In the genomic region with DNA sequence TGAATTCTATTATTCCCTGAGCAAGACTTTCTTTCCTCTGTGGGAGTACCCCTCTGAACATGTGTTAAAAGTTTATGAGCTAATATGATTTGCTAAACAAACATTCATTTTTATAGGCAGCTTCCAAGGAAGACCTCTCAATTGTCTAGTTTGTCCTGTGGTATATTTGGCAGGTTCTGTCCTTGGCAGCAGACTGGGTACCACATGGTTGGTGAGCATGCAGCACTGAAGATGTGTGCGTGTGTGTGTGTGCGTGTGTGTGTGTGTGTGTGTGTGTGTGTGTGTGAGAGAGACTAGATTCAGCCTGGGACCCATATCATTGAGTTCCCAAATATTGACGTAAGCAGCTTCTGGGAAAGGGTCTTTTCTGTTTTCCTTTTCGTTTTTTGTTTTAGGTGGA, we compare ENCODE assay signal across 29 cellular contexts. TPM values are rescaled to one million over a fixed set of nuclear protein-coding genes. Genes with fewer than 3 reads are reported as not detected.
"Had no signal": no experiment of that assay in that cellular context is flagged by ENCODE, and none has a peak within 500 bp of the region (broad histone marks: within the 10 kb centered on the region; RNA-seq: fewer than 3 reads in every experiment).

No MANE protein-coding gene starts in this region.

- H3K9me3 ChIP-seq: colonic mucosa, gastroesophageal sphincter, lower lobe of right lung, sigmoid colon, uterus had no signal

- DNase-seq: activated B cell treated with CpG ODN at 0.5 μM for 24 hours; activated CD8-positive, alpha-beta memory T cell treated with anti-CD3 and anti-CD28 coated beads, Interleukin-2, amount 10 ng/mL, durations not matched to agents 7 days and 5 days; activated CD8-positive, alpha-beta T cell treated with anti-CD3 and anti-CD28 coated beads, Interleukin-2, amount 10 ng/mL, durations not matched to agents 7 days and 5 days; activated naive CD8-positive, alpha-beta T cell treated with anti-CD3 and anti-CD28 coated beads, Interleukin-2, amount 50 U/mL, for 24 hours; activated T-cell treated with anti-CD3 and anti-CD28 coated beads, Interleukin-2, amount 50 U/mL, for 48 hours; amygdala; central memory CD4-positive, alpha-beta T cell; colonic mucosa; effector CD8-positive, alpha-beta T cell; hypothalamus; immature natural killer cell; kidney; lower lobe of right lung; mesenchymal stem cell; natural killer cell; posterior cingulate gyrus; sigmoid colon; stimulated activated CD4-positive, alpha-beta T cell treated with anti-CD3 and anti-CD28 coated beads, Interleukin-4, amount 100 ng/mL, for 4 hours; stimulated activated CD8-positive, alpha-beta memory T cell treated with anti-CD3 and anti-CD28 coated beads, Interleukin-4, amount 100 ng/mL, for 48 hours; stimulated activated naive CD8-positive, alpha-beta T cell treated with anti-CD3 and anti-CD28 coated beads, Interleukin-15, amount 100 ng/mL, for 72 hours; T-helper 2 cell; uterus had no signal

- H3K27ac ChIP-seq: colonic mucosa, gastroesophageal sphincter, lower lobe of right lung, sigmoid colon, uterus had no signal

- H3K36me3 Mint-ChIP-seq: activated CD8-positive, alpha-beta memory T cell treated with anti-CD3 and anti-CD28 coated beads, Interleukin-2, amount 10 ng/mL, durations not matched to agents 7 days and 5 days; immature natural killer cell; natural killer cell; stimulated activated memory B cell treated with anti-CD40 and anti-IgM and Interleukin-4, amounts not matched to agents 10 μg/mL and 1 μg/mL and 100 μg/mL, for 72 hours had no signal

- H3K36me3 ChIP-seq: colonic mucosa, gastroesophageal sphincter, lower lobe of right lung, sigmoid colon, uterus had no signal

- H3K4me1 ChIP-seq: colonic mucosa, gastroesophageal sphincter, sigmoid colon, uterus had no signal

- H3K9me3 Mint-ChIP-seq: activated B cell treated with CpG ODN at 0.5 μM for 24 hours; activated naive CD4-positive, alpha-beta T cell treated with anti-CD3 and anti-CD28 coated beads, Interleukin-2, amount 50 U/mL, for 24 hours; activated naive CD8-positive, alpha-beta T cell treated with anti-CD3 and anti-CD28 coated beads, Interleukin-2, amount 50 U/mL, for 24 hours; activated T-helper 2 cell treated with anti-CD3 and anti-CD28 coated beads, Interferon-gamma antibody, Interleukin-2, Interleukin-4, amounts not matched to agents 10 μg/mL and 5 μg/mL and 100 μg/mL, durations not matched to agents 14 hours and 24 hours and 36 hours; natural killer cell; stimulated activated naive CD8-positive, alpha-beta T cell treated with anti-CD3 and anti-CD28 coated beads, Interleukin-15, amount 100 ng/mL, for 72 hours; type B pancreatic cell had no signal

- H3K27me3 ChIP-seq: colonic mucosa, sigmoid colon, uterus had no signal

- ATAC-seq: activated CD8-positive, alpha-beta memory T cell treated with anti-CD3 and anti-CD28 coated beads, Interleukin-2, amount 10 ng/mL, durations not matched to agents 7 days and 5 days; activated CD8-positive, alpha-beta T cell treated with anti-CD3 and anti-CD28 coated beads, Interleukin-2, amount 10 ng/mL, durations not matched to agents 7 days and 5 days; activated naive CD8-positive, alpha-beta T cell treated with anti-CD3 and anti-CD28 coated beads, Interleukin-2, amount 50 U/mL, for 24 hours; gastroesophageal sphincter; lower lobe of right lung; natural killer cell; stimulated activated memory B cell treated with anti-CD40 and anti-IgM and Interleukin-4, amounts not matched to agents 10 μg/mL and 1 μg/mL and 100 μg/mL, for 72 hours; stimulated activated naive CD8-positive, alpha-beta T cell treated with anti-CD3 and anti-CD28 coated beads, Interleukin-15, amount 100 ng/mL, for 72 hours had no signal

- H3K4me3 Mint-ChIP-seq: activated B cell treated with CpG ODN at 0.5 μM for 24 hours; activated CD8-positive, alpha-beta memory T cell treated with anti-CD3 and anti-CD28 coated beads, Interleukin-2, amount 10 ng/mL, durations not matched to agents 7 days and 5 days; activated CD8-positive, alpha-beta T cell treated with anti-CD3 and anti-CD28 coated beads, Interleukin-2, amount 10 ng/mL, durations not matched to agents 7 days and 5 days; activated naive CD4-positive, alpha-beta T cell treated with anti-CD3 and anti-CD28 coated beads, Interleukin-2, amount 50 U/mL, for 24 hours; activated naive CD8-positive, alpha-beta T cell treated with anti-CD3 and anti-CD28 coated beads, Interleukin-2, amount 50 U/mL, for 24 hours; immature natural killer cell; natural killer cell; stimulated activated memory B cell treated with anti-CD40 and anti-IgM and Interleukin-4, amounts not matched to agents 10 μg/mL and 1 μg/mL and 100 μg/mL, for 72 hours; stimulated activated naive CD8-positive, alpha-beta T cell treated with anti-CD3 and anti-CD28 coated beads, Interleukin-15, amount 100 ng/mL, for 72 hours; type B pancreatic cell had no signal

- H3K27me3 Mint-ChIP-seq: activated CD8-positive, alpha-beta memory T cell treated with anti-CD3 and anti-CD28 coated beads, Interleukin-2, amount 10 ng/mL, durations not matched to agents 7 days and 5 days; activated naive CD4-positive, alpha-beta T cell treated with anti-CD3 and anti-CD28 coated beads, Interleukin-2, amount 50 U/mL, for 24 hours; activated naive CD8-positive, alpha-beta T cell treated with anti-CD3 and anti-CD28 coated beads, Interleukin-2, amount 50 U/mL, for 24 hours; stimulated activated naive CD8-positive, alpha-beta T cell treated with anti-CD3 and anti-CD28 coated beads, Interleukin-15, amount 100 ng/mL, for 72 hours; type B pancreatic cell had no signal

- H3K4me1 Mint-ChIP-seq: activated CD8-positive, alpha-beta memory T cell treated with anti-CD3 and anti-CD28 coated beads, Interleukin-2, amount 10 ng/mL, durations not matched to agents 7 days and 5 days; activated naive CD4-positive, alpha-beta T cell treated with anti-CD3 and anti-CD28 coated beads, Interleukin-2, amount 50 U/mL, for 24 hours; activated naive CD8-positive, alpha-beta T cell treated with anti-CD3 and anti-CD28 coated beads, Interleukin-2, amount 50 U/mL, for 24 hours; immature natural killer cell; natural killer cell; stimulated activated naive CD8-positive, alpha-beta T cell treated with anti-CD3 and anti-CD28 coated beads, Interleukin-15, amount 100 ng/mL, for 72 hours had no signal

- H3K4me3 ChIP-seq: colonic mucosa, gastroesophageal sphincter, lower lobe of right lung, sigmoid colon, uterus had no signal

- H3K27ac Mint-ChIP-seq: activated B cell treated with CpG ODN at 0.5 μM for 24 hours; activated CD8-positive, alpha-beta memory T cell treated with anti-CD3 and anti-CD28 coated beads, Interleukin-2, amount 10 ng/mL, durations not matched to agents 7 days and 5 days; activated CD8-positive, alpha-beta T cell treated with anti-CD3 and anti-CD28 coated beads, Interleukin-2, amount 10 ng/mL, durations not matched to agents 7 days and 5 days; activated naive CD8-positive, alpha-beta T cell treated with anti-CD3 and anti-CD28 coated beads, Interleukin-2, amount 50 U/mL, for 24 hours; activated T-helper 2 cell treated with anti-CD3 and anti-CD28 coated beads, Interferon-gamma antibody, Interleukin-2, Interleukin-4, amounts not matched to agents 10 μg/mL and 5 μg/mL and 100 μg/mL, durations not matched to agents 14 hours and 24 hours and 36 hours; immature natural killer cell; natural killer cell; stimulated activated memory B cell treated with anti-CD40 and anti-IgM and Interleukin-4, amounts not matched to agents 10 μg/mL and 1 μg/mL and 100 μg/mL, for 72 hours; stimulated activated naive CD8-positive, alpha-beta T cell treated with anti-CD3 and anti-CD28 coated beads, Interleukin-15, amount 100 ng/mL, for 72 hours; type B pancreatic cell had no signal

RNA-seq across cellular contexts. Expression of a gene that starts 24.0 kb away (rescaled TPM):
- total RNA-seq: dermis microvascular lymphatic vessel endothelial cell, osteoblast had no signal
